ENCODE assay signal across 16 cellular contexts in the genomic region with DNA sequence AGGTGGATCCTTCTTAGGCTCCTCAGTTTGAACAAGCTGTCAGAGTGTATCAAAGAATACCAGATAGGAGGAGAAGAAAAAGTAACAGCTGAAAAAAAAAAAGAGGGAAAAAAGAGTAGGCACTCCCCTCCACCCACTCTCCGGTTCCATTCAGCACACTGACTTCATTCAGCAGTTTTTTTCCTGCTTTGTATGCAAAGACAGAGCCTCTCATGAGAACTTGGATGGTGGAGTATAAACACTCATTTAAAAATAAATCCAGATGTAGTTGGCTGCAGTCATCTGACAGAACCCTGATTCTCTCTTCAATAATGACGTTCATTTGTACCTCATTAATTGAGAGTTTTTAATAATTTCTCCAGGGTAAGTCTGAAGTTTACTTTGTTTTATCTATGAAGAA.
DNase-seq lines count a peak whose midpoint lies in the region; ATAC-seq and TF ChIP-seq lines count a peak whose summit lies in the region.
"Had no signal": no experiment of that assay in that cellular context is flagged by ENCODE, and none has a peak within 500 bp of the region (broad histone marks: within the 10 kb centered on the region; RNA-seq: fewer than 3 reads in every experiment).

No MANE protein-coding gene starts in this region.

- no peaks in the 10 kb centered on the region for H3K9me3 Mint-ChIP-seq in chondrocyte (ENCODE audit: low read depth)
- H3K9me3 Mint-ChIP-seq: CD8-positive, alpha-beta memory T cell had no signal

- no peaks in the 10 kb centered on the region for H3K36me3 ChIP-seq in left lung
- H3K36me3 ChIP-seq: Peyer's patch had no signal

- H3K27me3 Mint-ChIP-seq in chondrocyte (ENCODE audit: low read depth): peaks cover 3% of the 10 kb centered on the region

- no peak for TF ChIP-seq POLR2A in GM18505 (IDR thresholded peaks at IDR 0.05; ENCODE audit: borderline replicate concordance, extremely low read depth, insufficient read depth, insufficient read length)

- H3K27ac ChIP-seq in dorsolateral prefrontal cortex (peak overlapping the region in 2 of 59 donors; percentile 10 to 13), left lung (no peak overlapping the region)
- H3K27ac ChIP-seq: Peyer's patch had no signal

- no peaks in the 10 kb centered on the region for H3K4me1 ChIP-seq in left lung
- H3K4me1 ChIP-seq: Peyer's patch had no signal

- H3K9me3 ChIP-seq in left lung: no peaks in the 10 kb centered on the region
- H3K9me3 ChIP-seq: Peyer's patch had no signal

- H3K4me1 Mint-ChIP-seq in chondrocyte (ENCODE audit: low read depth): no peaks in the 10 kb centered on the region
- H3K4me1 Mint-ChIP-seq: CD8-positive, alpha-beta memory T cell had no signal

- DNase-seq in Ammon's horn (ENCODE audit: low spot score) (peak; percentile 57), NCI-H1105 (lab: John Stamatoyannopoulos, UW) (peak; percentile 32), dorsolateral prefrontal cortex (no peak), left lung (no peak), chondrocyte (ENCODE audit: low spot score) (no peak), NCI-H128 (lab: John Stamatoyannopoulos, UW; ENCODE audit: unreplicated experiment) (no peak)
- DNase-seq: C1 segment of cervical spinal cord; CD8-positive, alpha-beta memory T cell; DMS79; H7; KBM-7; NCI-H226; NCI-H526; Peyer's patch had no signal

- no peak for TF ChIP-seq CTCF in dorsolateral prefrontal cortex (IDR thresholded peaks at IDR 0.05 in 54 of 56, conservative IDR thresholded peaks at IDR 0.05 in 2 of 56; ENCODE audit: low read depth in 1 of 56, partially characterized antibody in 56 of 56)
- TF ChIP-seq CTCF in left lung (IDR thresholded peaks at IDR 0.05): no peak
- no peak for TF ChIP-seq CTCF in chondrocyte (IDR thresholded peaks at IDR 0.05)

- intact Hi-C loops in dorsolateral prefrontal cortex (cut with DNase I) (no loop called here), left lung (cut with DNase I) (no loop called here)

- H3K36me3 Mint-ChIP-seq in chondrocyte (ENCODE audit: low read depth): no peaks in the 10 kb centered on the region
- H3K36me3 Mint-ChIP-seq: CD8-positive, alpha-beta memory T cell had no signal

- H3K4me3 ChIP-seq in dorsolateral prefrontal cortex (peak overlapping the region in 43 of 59 donors; percentile 3 to 55 (median 30)), left lung (no peak overlapping the region)
- H3K4me3 ChIP-seq: Peyer's patch had no signal

- H3K27me3 ChIP-seq in dorsolateral prefrontal cortex (no peaks in the 10 kb centered on the region), left lung (no peaks in the 10 kb centered on the region)
- H3K27me3 ChIP-seq: Peyer's patch had no signal

- ATAC-seq in left lung (peak; percentile 42), GM18505 (IDR thresholded peaks at IDR 0.05; ENCODE audit: unreplicated experiment) (no peak)
- ATAC-seq: HepG2 had no signal

- H3K4me3 Mint-ChIP-seq in chondrocyte (ENCODE audit: unreplicated experiment): no peak overlapping the region
- H3K4me3 Mint-ChIP-seq: CD8-positive, alpha-beta memory T cell had no signal

- H3K27ac Mint-ChIP-seq in chondrocyte (ENCODE audit: unreplicated experiment): no peak overlapping the region
- H3K27ac Mint-ChIP-seq: CD8-positive, alpha-beta memory T cell had no signal

Comparison
In these comparisons a context has a peak if more than half of its experiments do, and no peak if none do; other contexts are left out.
1. DNase-seq: peak in Ammon's horn (single experiment) and NCI-H1105 (single experiment); none in dorsolateral prefrontal cortex (0 of 10), left lung (0 of 2), chondrocyte (single experiment) and NCI-H128 (single experiment).
2. H3K4me3 ChIP-seq: peak in dorsolateral prefrontal cortex (43 of 59); none in left lung (0 of 2).